Comparison of ENCODE assay signal across 1 cellular context in genomic region chr12:6230321-6231110, GRCh38.
TF ChIP-seq lines count a peak whose summit lies in the region.

No MANE protein-coding gene starts in this region.

TF ChIP-seq in HepG2, 621 proteins besides CTCF, POLR2A, EP300 and RAD21 (continued from another document and continues in another):
- TF ChIP-seq SIN3A (IDR thresholded peaks at IDR 0.05; ENCODE audit: borderline replicate concordance, low read depth, low read length) (no peak), ZNF766 (CRISPR knock-in tag; IDR thresholded peaks at IDR 0.05; ENCODE audit: borderline replicate concordance) (no peak), MAFG (CRISPR knock-in tag; IDR thresholded peaks at IDR 0.05) (no peak), ZNF556 (CRISPR knock-in tag; IDR thresholded peaks at IDR 0.05; ENCODE audit: borderline replicate concordance) (no peak), ZNF333 (CRISPR knock-in tag; IDR thresholded peaks at IDR 0.05; ENCODE audit: borderline replicate concordance) (no peak), ZFX (CRISPR knock-in tag; IDR thresholded peaks at IDR 0.05; ENCODE audit: low read depth) (peak; percentile 49), SUZ12 (IDR thresholded peaks at IDR 0.05; ENCODE audit: low read depth, low read length) (no peak), PAF1 (CRISPR knock-in tag; IDR thresholded peaks at IDR 0.05) (no peak), PBX2 (CRISPR knock-in tag; IDR thresholded peaks at IDR 0.05) (no peak), CBX2 (IDR thresholded peaks at IDR 0.05; ENCODE audit: low read depth, low read length) (no peak), CBX2 (CRISPR knock-in tag; IDR thresholded peaks at IDR 0.05; ENCODE audit: low read depth) (no peak), RBM39 (IDR thresholded peaks at IDR 0.05; ENCODE audit: low read depth, low read length, poor library complexity, severe bottlenecking) (no peak), ZFP41 (CRISPR knock-in tag; IDR thresholded peaks at IDR 0.05; ENCODE audit: borderline replicate concordance) (no peak), GATA4 (IDR thresholded peaks at IDR 0.05; ENCODE audit: borderline replicate concordance, low read depth) (no peak), ZNF841 (CRISPR knock-in tag; IDR thresholded peaks at IDR 0.05; ENCODE audit: borderline replicate concordance) (no peak), DNMT3B (CRISPR knock-in tag; conservative IDR thresholded peaks at IDR 0.05) (0 out of 2 replicates have a peak, but pooled peaks have one; percentile 72), TCF7 (IDR thresholded peaks at IDR 0.05; ENCODE audit: low read depth) (no peak), ZSCAN9 (CRISPR knock-in tag; IDR thresholded peaks at IDR 0.05; ENCODE audit: borderline replicate concordance) (peak; percentile 86), ZNF296 (CRISPR knock-in tag; conservative IDR thresholded peaks at IDR 0.05) (no peak), ZNF746 (CRISPR knock-in tag; IDR thresholded peaks at IDR 0.05) (peak; percentile 49; the same call in 1 of the 2 replicates), KDM1A (CRISPR knock-in tag; IDR thresholded peaks at IDR 0.05) (no peak), ZBTB38 (CRISPR knock-in tag; IDR thresholded peaks at IDR 0.05) (0 out of 2 replicates have a peak, but pooled peaks have one; percentile 59), MLX (CRISPR knock-in tag; IDR thresholded peaks at IDR 0.05) (peak; percentile 70; the same call in 1 of the 2 replicates), ZNF234 (CRISPR knock-in tag; conservative IDR thresholded peaks at IDR 0.05) (no peak), NFKBIZ (CRISPR knock-in tag; IDR thresholded peaks at IDR 0.05) (peak; percentile 86; the same call in 1 of the 2 replicates), ZNF143 (CRISPR knock-in tag; IDR thresholded peaks at IDR 0.05) (0 out of 2 replicates have a peak, but pooled peaks have one; percentile 32), KAT7 (CRISPR knock-in tag; IDR thresholded peaks at IDR 0.05; ENCODE audit: borderline replicate concordance) (no peak), ZSCAN5A (CRISPR knock-in tag; IDR thresholded peaks at IDR 0.05; ENCODE audit: borderline replicate concordance) (no peak), KLF15 (CRISPR knock-in tag; IDR thresholded peaks at IDR 0.05; ENCODE audit: borderline replicate concordance) (no peak), MAFK (conservative IDR thresholded peaks at IDR 0.05 in 1 of 2, IDR thresholded peaks at IDR 0.05 in 1 of 2; ENCODE audit: low read length in 2 of 2) (no peak), PREB (CRISPR knock-in tag; IDR thresholded peaks at IDR 0.05) (no peak), TCF7L2 (IDR thresholded peaks at IDR 0.05; ENCODE audit: low read depth, low read length) (no peak)
- TF ChIP-seq, protein P1, sequence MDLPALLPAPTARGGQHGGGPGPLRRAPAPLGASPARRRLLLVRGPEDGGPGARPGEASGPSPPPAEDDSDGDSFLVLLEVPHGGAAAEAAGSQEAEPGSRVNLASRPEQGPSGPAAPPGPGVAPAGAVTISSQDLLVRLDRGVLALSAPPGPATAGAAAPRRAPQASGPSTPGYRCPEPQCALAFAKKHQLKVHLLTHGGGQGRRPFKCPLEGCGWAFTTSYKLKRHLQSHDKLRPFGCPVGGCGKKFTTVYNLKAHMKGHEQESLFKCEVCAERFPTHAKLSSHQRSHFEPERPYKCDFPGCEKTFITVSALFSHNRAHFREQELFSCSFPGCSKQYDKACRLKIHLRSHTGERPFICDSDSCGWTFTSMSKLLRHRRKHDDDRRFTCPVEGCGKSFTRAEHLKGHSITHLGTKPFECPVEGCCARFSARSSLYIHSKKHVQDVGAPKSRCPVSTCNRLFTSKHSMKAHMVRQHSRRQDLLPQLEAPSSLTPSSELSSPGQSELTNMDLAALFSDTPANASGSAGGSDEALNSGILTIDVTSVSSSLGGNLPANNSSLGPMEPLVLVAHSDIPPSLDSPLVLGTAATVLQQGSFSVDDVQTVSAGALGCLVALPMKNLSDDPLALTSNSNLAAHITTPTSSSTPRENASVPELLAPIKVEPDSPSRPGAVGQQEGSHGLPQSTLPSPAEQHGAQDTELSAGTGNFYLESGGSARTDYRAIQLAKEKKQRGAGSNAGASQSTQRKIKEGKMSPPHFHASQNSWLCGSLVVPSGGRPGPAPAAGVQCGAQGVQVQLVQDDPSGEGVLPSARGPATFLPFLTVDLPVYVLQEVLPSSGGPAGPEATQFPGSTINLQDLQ (CRISPR knock-in tag; IDR thresholded peaks at IDR 0.05), result no peak
- TF ChIP-seq, protein P2, sequence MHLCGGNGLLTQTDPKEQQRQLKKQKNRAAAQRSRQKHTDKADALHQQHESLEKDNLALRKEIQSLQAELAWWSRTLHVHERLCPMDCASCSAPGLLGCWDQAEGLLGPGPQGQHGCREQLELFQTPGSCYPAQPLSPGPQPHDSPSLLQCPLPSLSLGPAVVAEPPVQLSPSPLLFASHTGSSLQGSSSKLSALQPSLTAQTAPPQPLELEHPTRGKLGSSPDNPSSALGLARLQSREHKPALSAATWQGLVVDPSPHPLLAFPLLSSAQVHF (CRISPR knock-in tag; IDR thresholded peaks at IDR 0.05), result no peak
- TF ChIP-seq, protein P3, sequence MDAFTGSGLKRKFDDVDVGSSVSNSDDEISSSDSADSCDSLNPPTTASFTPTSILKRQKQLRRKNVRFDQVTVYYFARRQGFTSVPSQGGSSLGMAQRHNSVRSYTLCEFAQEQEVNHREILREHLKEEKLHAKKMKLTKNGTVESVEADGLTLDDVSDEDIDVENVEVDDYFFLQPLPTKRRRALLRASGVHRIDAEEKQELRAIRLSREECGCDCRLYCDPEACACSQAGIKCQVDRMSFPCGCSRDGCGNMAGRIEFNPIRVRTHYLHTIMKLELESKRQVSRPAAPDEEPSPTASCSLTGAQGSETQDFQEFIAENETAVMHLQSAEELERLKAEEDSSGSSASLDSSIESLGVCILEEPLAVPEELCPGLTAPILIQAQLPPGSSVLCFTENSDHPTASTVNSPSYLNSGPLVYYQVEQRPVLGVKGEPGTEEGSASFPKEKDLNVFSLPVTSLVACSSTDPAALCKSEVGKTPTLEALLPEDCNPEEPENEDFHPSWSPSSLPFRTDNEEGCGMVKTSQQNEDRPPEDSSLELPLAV (CRISPR knock-in tag; conservative IDR thresholded peaks at IDR 0.05; ENCODE audit: low read depth), result no peak
- TF ChIP-seq, protein P4, sequence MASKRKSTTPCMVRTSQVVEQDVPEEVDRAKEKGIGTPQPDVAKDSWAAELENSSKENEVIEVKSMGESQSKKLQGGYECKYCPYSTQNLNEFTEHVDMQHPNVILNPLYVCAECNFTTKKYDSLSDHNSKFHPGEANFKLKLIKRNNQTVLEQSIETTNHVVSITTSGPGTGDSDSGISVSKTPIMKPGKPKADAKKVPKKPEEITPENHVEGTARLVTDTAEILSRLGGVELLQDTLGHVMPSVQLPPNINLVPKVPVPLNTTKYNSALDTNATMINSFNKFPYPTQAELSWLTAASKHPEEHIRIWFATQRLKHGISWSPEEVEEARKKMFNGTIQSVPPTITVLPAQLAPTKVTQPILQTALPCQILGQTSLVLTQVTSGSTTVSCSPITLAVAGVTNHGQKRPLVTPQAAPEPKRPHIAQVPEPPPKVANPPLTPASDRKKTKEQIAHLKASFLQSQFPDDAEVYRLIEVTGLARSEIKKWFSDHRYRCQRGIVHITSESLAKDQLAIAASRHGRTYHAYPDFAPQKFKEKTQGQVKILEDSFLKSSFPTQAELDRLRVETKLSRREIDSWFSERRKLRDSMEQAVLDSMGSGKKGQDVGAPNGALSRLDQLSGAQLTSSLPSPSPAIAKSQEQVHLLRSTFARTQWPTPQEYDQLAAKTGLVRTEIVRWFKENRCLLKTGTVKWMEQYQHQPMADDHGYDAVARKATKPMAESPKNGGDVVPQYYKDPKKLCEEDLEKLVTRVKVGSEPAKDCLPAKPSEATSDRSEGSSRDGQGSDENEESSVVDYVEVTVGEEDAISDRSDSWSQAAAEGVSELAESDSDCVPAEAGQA (IDR thresholded peaks at IDR 0.05; ENCODE audit: low read depth), result no peak
- TF ChIP-seq, protein P4 (CRISPR knock-in tag; IDR thresholded peaks at IDR 0.05; ENCODE audit: borderline replicate concordance), result no peak
- TF ChIP-seq, protein P5, sequence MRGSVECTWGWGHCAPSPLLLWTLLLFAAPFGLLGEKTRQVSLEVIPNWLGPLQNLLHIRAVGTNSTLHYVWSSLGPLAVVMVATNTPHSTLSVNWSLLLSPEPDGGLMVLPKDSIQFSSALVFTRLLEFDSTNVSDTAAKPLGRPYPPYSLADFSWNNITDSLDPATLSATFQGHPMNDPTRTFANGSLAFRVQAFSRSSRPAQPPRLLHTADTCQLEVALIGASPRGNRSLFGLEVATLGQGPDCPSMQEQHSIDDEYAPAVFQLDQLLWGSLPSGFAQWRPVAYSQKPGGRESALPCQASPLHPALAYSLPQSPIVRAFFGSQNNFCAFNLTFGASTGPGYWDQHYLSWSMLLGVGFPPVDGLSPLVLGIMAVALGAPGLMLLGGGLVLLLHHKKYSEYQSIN (CRISPR knock-in tag; IDR thresholded peaks at IDR 0.05; ENCODE audit: borderline replicate concordance), result no peak
- TF ChIP-seq, protein P6, sequence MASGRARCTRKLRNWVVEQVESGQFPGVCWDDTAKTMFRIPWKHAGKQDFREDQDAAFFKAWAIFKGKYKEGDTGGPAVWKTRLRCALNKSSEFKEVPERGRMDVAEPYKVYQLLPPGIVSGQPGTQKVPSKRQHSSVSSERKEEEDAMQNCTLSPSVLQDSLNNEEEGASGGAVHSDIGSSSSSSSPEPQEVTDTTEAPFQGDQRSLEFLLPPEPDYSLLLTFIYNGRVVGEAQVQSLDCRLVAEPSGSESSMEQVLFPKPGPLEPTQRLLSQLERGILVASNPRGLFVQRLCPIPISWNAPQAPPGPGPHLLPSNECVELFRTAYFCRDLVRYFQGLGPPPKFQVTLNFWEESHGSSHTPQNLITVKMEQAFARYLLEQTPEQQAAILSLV (CRISPR knock-in tag; IDR thresholded peaks at IDR 0.05; ENCODE audit: borderline replicate concordance), result no peak
